ENCODE assay signal across 23 cellular contexts in genomic region chr7:35022725-35023124, GRCh38.
"Had no signal": no experiment of that assay in that cellular context is flagged by ENCODE, and none has a peak within 500 bp of the region (broad histone marks: within the 10 kb centered on the region; RNA-seq: fewer than 3 reads in every experiment).

No MANE protein-coding gene starts in this region.

- H3K27me3 Mint-ChIP-seq: IgD-negative memory B cell had no signal

- DNase-seq: NCI-H1092; NCI-H1105 treated with DMSO at 0.1 percent for 48 hours; NCI-H1417 treated with DMSO at 0.1 percent for 48 hours; NCI-H146; NCI-H1694 treated with DMSO at 0.1 percent for 48 hours; NCI-H1930; NCI-H2081; NCI-H2107; NCI-H2227 treated with DMSO at 0.1 percent for 48 hours; NCI-H524; NCI-H774; NK-92 treated with Interleukin-12 subunit alpha and Interleukin-12 subunit beta, amount 100 ng/mL, for 24 hours; OCI-M1; PC-9; Peyer's patch; SHP77 treated with DMSO at 0.1 percent for 48 hours had no signal

- H3K4me1 ChIP-seq: Peyer's patch, SJSA1 had no signal

- H2AFZ ChIP-seq: PC-9 had no signal

- H3K9me3 ChIP-seq: Peyer's patch, SJSA1 had no signal

- H3K27me3 ChIP-seq: Peyer's patch, SJSA1 had no signal

- H3K4me3 Mint-ChIP-seq: IgD-negative memory B cell had no signal

- H3K4me2 ChIP-seq: PC-9 had no signal

- H3K27ac ChIP-seq: HL-60, PC-9, Peyer's patch, SJSA1, SK-N-MC had no signal

- H3K9me3 Mint-ChIP-seq: IgD-negative memory B cell had no signal

- ATAC-seq: K562, Right ventricle myocardium inferior had no signal

- FAIRE-seq: HTR-8/SVneo, K562 had no signal

- H3K36me3 ChIP-seq: Peyer's patch, SJSA1 had no signal

- H3K4me3 ChIP-seq: K562, PC-9, Peyer's patch, SJSA1, SK-N-MC had no signal
